9 cellular contexts compared by ENCODE assay signal in genomic region chr2:160703648-160704585, GRCh38.
DNase-seq lines count a peak whose midpoint lies in the region; ATAC-seq and TF ChIP-seq lines count a peak whose summit lies in the region.
"Had no signal": no experiment of that assay in that cellular context is flagged by ENCODE, and none has a peak within 500 bp of the region (broad histone marks: within the 10 kb centered on the region; RNA-seq: fewer than 3 reads in every experiment).

No MANE protein-coding gene starts in this region.

- H4K20me1 ChIP-seq in smooth muscle cell (ENCODE audit: low read depth): no peaks in the 10 kb centered on the region

- H3K9ac ChIP-seq in smooth muscle cell (ENCODE audit: low read depth): no peak overlapping the region

- H3K4me1 ChIP-seq in smooth muscle cell (ENCODE audit: low read depth): peaks cover 10% of the 10 kb centered on the region

- peak overlapping the region; percentile 75 for H2AFZ ChIP-seq in smooth muscle cell (ENCODE audit: low read depth)

- peak overlapping the region; percentile 14 for H3K4me3 Mint-ChIP-seq in activated T-helper 17 cell treated with anti-CD3 and anti-CD28 coated beads, Interleukin-2, amount 50 U/mL, for 72 hours

- H3K4me3 ChIP-seq in smooth muscle cell: no peak overlapping the region

- DNase-seq in DMS53 (lab: John Stamatoyannopoulos, UW) (peak; percentile 28), DMS53 treated with DMSO at 0.1 percent for 48 hours (lab: John Stamatoyannopoulos, UW; ENCODE audit: unreplicated experiment) (no peak), KBM-7 (peak; percentile 45), smooth muscle cell (lab: John Stamatoyannopoulos, UW; ENCODE audit: unreplicated experiment) (no peak), epidermal melanocyte (ENCODE audit: insufficient read length, low spot score) (no peak), iPS-NIHi11 (ENCODE audit: low spot score) (no peak)

- no peak overlapping the region for H3K4me2 ChIP-seq in smooth muscle cell

- no peaks in the 10 kb centered on the region for H3K27me3 Mint-ChIP-seq in activated T-helper 17 cell treated with anti-CD3 and anti-CD28 coated beads, Interleukin-2, amount 50 U/mL, for 72 hours

- no peak for TF ChIP-seq CTCF in smooth muscle cell (IDR thresholded peaks at IDR 0.05; ENCODE audit: borderline replicate concordance, insufficient read depth, poor library complexity, severe bottlenecking)

- H3F3A ChIP-seq in smooth muscle cell (ENCODE audit: low read depth): no peaks in the 10 kb centered on the region

- H3K36me3 Mint-ChIP-seq in activated T-helper 17 cell treated with anti-CD3 and anti-CD28 coated beads, Interleukin-2, amount 50 U/mL, for 72 hours (ENCODE audit: low read depth): no peaks in the 10 kb centered on the region

- no peaks in the 10 kb centered on the region for H3K9me3 ChIP-seq in smooth muscle cell (replicated peaks; ENCODE audit: low read depth)

- peaks cover 14% of the 10 kb centered on the region for H3K4me1 Mint-ChIP-seq in activated T-helper 17 cell treated with anti-CD3 and anti-CD28 coated beads, Interleukin-2, amount 50 U/mL, for 72 hours

- no peaks in the 10 kb centered on the region for H3K27me3 ChIP-seq in smooth muscle cell (ENCODE audit: low read depth)

- in situ Hi-C loops in KBM-7 (cut with MboI; ENCODE audit: low pct_unique_long_range_greater_than_20kb, low sequenced_read_pairs): no loop called here

- H3K27ac Mint-ChIP-seq in activated T-helper 17 cell treated with anti-CD3 and anti-CD28 coated beads, Interleukin-2, amount 50 U/mL, for 72 hours: no peak overlapping the region

- no peaks in the 10 kb centered on the region for H3K79me2 ChIP-seq in smooth muscle cell (ENCODE audit: low read depth)

- 36% methylated on average over 8 of the region's 8 CpGs for WGBS in smooth muscle cell (ENCODE audit: low lambda C conversion rate)

- no peaks in the 10 kb centered on the region for H3K9me3 Mint-ChIP-seq in activated T-helper 17 cell treated with anti-CD3 and anti-CD28 coated beads, Interleukin-2, amount 50 U/mL, for 72 hours

- peak; percentile 89 for ATAC-seq in GM21786 (IDR thresholded peaks at IDR 0.05; ENCODE audit: unreplicated experiment)
- peak; percentile 79 for ATAC-seq in activated T-helper 17 cell treated with anti-CD3 and anti-CD28 coated beads, Interleukin-2, amount 50 U/mL, for 72 hours (replicated peaks)

- no peak overlapping the region for H3K27ac ChIP-seq in smooth muscle cell (ENCODE audit: low read depth)
- H3K27ac ChIP-seq: 22Rv1 had no signal

- H3K36me3 ChIP-seq in smooth muscle cell (ENCODE audit: low read depth): no peaks in the 10 kb centered on the region

Comparison
In these comparisons a context has a peak if more than half of its experiments do, and no peak if none do; other contexts are left out.
1. DNase-seq: peak in DMS53 (single experiment) and KBM-7 (single experiment); none in DMS53 treated with DMSO at 0.1 percent for 48 hours (single experiment), smooth muscle cell (single experiment), epidermal melanocyte (single experiment) and iPS-NIHi11 (single experiment).